14 cellular contexts compared by ENCODE assay signal in genomic region chr12:7241404-7242005, GRCh38. TPM values are rescaled to one million over a fixed set of nuclear protein-coding genes. Genes with fewer than 3 reads are reported as not detected.
DNase-seq lines count a peak whose midpoint lies in the region; ATAC-seq, FAIRE-seq and TF ChIP-seq lines count a peak whose summit lies in the region.
"Had no signal": no experiment of that assay in that cellular context is flagged by ENCODE, and none has a peak within 500 bp of the region (broad histone marks: within the 10 kb centered on the region; RNA-seq: fewer than 3 reads in every experiment).

No MANE protein-coding gene starts in this region.

- no peak for ATAC-seq in HG02973 (IDR thresholded peaks at IDR 0.05; ENCODE audit: unreplicated experiment)
- no peak for ATAC-seq in GM21526 (IDR thresholded peaks at IDR 0.05; ENCODE audit: low FRiP score, unreplicated experiment)
- ATAC-seq: activated naive CD4-positive, alpha-beta T cell treated with anti-CD3 and anti-CD28 coated beads, Interleukin-2, amount 50 U/mL, for 72 hours; left colon had no signal

- peak; percentile 58 for DNase-seq in EH (ENCODE audit: low read depth)
- peak; percentile 84 for DNase-seq in LHCN-M2 (ENCODE audit: low read depth)
- peak; percentile 61 for DNase-seq in bronchial epithelial cell (ENCODE audit: low read depth)
- peak; percentile 56 for DNase-seq in kidney tubule cell (ENCODE audit: low spot score)
- DNase-seq in NCI-H1417 (lab: John Stamatoyannopoulos, UW): no peak
- no peak for DNase-seq in D721Med (ENCODE audit: insufficient read length, low spot score)
- DNase-seq: C1 segment of cervical spinal cord, hippocampal formation, left colon, NCI-H2171, Right ventricle myocardium superior had no signal

- H3K27me3 ChIP-seq in bronchial epithelial cell (ENCODE audit: control insufficient read depth, insufficient read depth, low read length): no peaks in the 10 kb centered on the region

- no peaks in the 10 kb centered on the region for H3K36me3 ChIP-seq in bronchial epithelial cell (ENCODE audit: control insufficient read depth, insufficient read depth, low read length)

- no peak for FAIRE-seq in bronchial epithelial cell (lab: Jason Lieb, UNC)
- FAIRE-seq in D721Med (lab: Jason Lieb, UNC): no peak

- TF ChIP-seq CTCF in bronchial epithelial cell (IDR thresholded peaks at IDR 0.05; ENCODE audit: insufficient read depth, low read length, severe bottlenecking) (no peak), D721Med (IDR thresholded peaks at IDR 0.05; ENCODE audit: insufficient read depth, missing control alignments) (no peak)

- no peak overlapping the region for H3K4me3 ChIP-seq in bronchial epithelial cell (ENCODE audit: low read depth, low read length)

RNA-seq across cellular contexts. Expression of gene PEX5, which starts 52.0 kb away (rescaled TPM):
- total RNA-seq in LHCN-M2 (2014; rRNA removed): 21.2 TPM in 2 replicates
- 19.1 TPM for polyA plus RNA-seq in LHCN-M2 (2012)
- total RNA-seq in bronchial epithelial cell: 21.9 and 27.9 TPM in 2 replicates

Comparison
In these comparisons a context has a peak if more than half of its experiments do, and no peak if none do; other contexts are left out.
1. DNase-seq: peak in EH (single experiment), LHCN-M2 (single experiment), bronchial epithelial cell (single experiment) and kidney tubule cell (single experiment); none in NCI-H1417 (0 of 3) and D721Med (single experiment).